Comparison of ENCODE assay signal across 15 cellular contexts in genomic region chr3:29441020-29441324, GRCh38.
DNase-seq lines count a peak whose midpoint lies in the region; ATAC-seq and TF ChIP-seq lines count a peak whose summit lies in the region.
"Had no signal": no experiment of that assay in that cellular context is flagged by ENCODE, and none has a peak within 500 bp of the region (broad histone marks: within the 10 kb centered on the region; RNA-seq: fewer than 3 reads in every experiment).

No MANE protein-coding gene starts in this region.

- H3K9ac ChIP-seq in ES-I3 (ENCODE audit: low read depth, low read length) = peak overlapping the region; percentile 17; the same call in 1 of the 2 replicates
- no peak overlapping the region for H3K9ac ChIP-seq in Loucy (ENCODE audit: low read depth, low read length, poor library complexity, severe bottlenecking)
- H3K9ac ChIP-seq in iPS-20b (ENCODE audit: low read depth, low read length) = no peak overlapping the region; the same call in 1 of the 2 replicates
- no peak overlapping the region for H3K9ac ChIP-seq in trophoblast cell (ENCODE audit: low read length)
- H3K9ac ChIP-seq: GM23248 had no signal

- H3K79me2 ChIP-seq in Loucy (ENCODE audit: insufficient read depth, low read length) = no peaks in the 10 kb centered on the region
- no peaks in the 10 kb centered on the region for H3K79me2 ChIP-seq in trophoblast cell (ENCODE audit: control insufficient read depth, insufficient read depth, low read length, poor library complexity)

- H3K4me3 ChIP-seq in Loucy (ENCODE audit: low read length, poor library complexity, severe bottlenecking) (peak overlapping the region; percentile 37), iPS-20b (ENCODE audit: low read length) (peak overlapping the region; percentile 51), trophoblast cell (ENCODE audit: low read depth, low read length) (no peak overlapping the region)
- H3K4me3 ChIP-seq: GM23248 had no signal

- H3K27me3 ChIP-seq in Loucy (ENCODE audit: insufficient read depth, low read length, poor library complexity, severe bottlenecking) (no peaks in the 10 kb centered on the region), iPS-20b (ENCODE audit: insufficient read depth, low read length) (no peaks in the 10 kb centered on the region), trophoblast cell (ENCODE audit: insufficient read depth, low read length) (no peaks in the 10 kb centered on the region)

- no peaks in the 10 kb centered on the region for H3K9me3 ChIP-seq in ES-I3 (ENCODE audit: control insufficient read depth, insufficient read depth, low read length)
- no peaks in the 10 kb centered on the region for H3K9me3 ChIP-seq in Loucy (ENCODE audit: insufficient read depth, low read depth, low read length)
- H3K9me3 ChIP-seq in iPS-20b (ENCODE audit: insufficient read depth, low read depth, low read length) = no peaks in the 10 kb centered on the region
- H3K9me3 ChIP-seq in trophoblast cell (ENCODE audit: insufficient read depth, low read depth, low read length) = no peaks in the 10 kb centered on the region

- no peak overlapping the region for H3K14ac ChIP-seq in trophoblast cell (ENCODE audit: low read length)

- WGBS in trophoblast cell (ENCODE audit: extremely low coverage, insufficient coverage, insufficient read length) = no CpG with 5 or more reads among the region's 3 CpGs

- H3K27ac ChIP-seq in iPS-20b (ENCODE audit: low read length) (no peak overlapping the region), trophoblast cell (ENCODE audit: low read depth, low read length) (peak overlapping the region; percentile 64)
- H3K27ac ChIP-seq: GM23248 had no signal

- no peaks in the 10 kb centered on the region for H3K9me2 ChIP-seq in Loucy (replicated peaks; ENCODE audit: low read depth, low read length)

- H3K4ac ChIP-seq in trophoblast cell (ENCODE audit: low read depth, low read length) = no peak overlapping the region

- H2AK5ac ChIP-seq in trophoblast cell (ENCODE audit: low read length) = no peak overlapping the region

- no peaks in the 10 kb centered on the region for H3F3A ChIP-seq in Loucy (ENCODE audit: low read depth)

- H2AFZ ChIP-seq in Loucy (ENCODE audit: low read length) (no peak overlapping the region; the same call in 1 of the 2 replicates), trophoblast cell (ENCODE audit: insufficient read depth, low read length, poor library complexity) (no peak overlapping the region)
- H2AFZ ChIP-seq: GM23248 had no signal

- H2BK5ac ChIP-seq in trophoblast cell (ENCODE audit: low read depth, low read length, poor library complexity) = no peak overlapping the region

- H4K91ac ChIP-seq in trophoblast cell (ENCODE audit: low read depth, low read length) = no peak overlapping the region

- H3K18ac ChIP-seq in trophoblast cell (ENCODE audit: low read length) = no peak overlapping the region

- H3K4me2 ChIP-seq in Loucy (ENCODE audit: low read depth, low read length, poor library complexity, severe bottlenecking) (peak overlapping the region; percentile 51), trophoblast cell (ENCODE audit: low read length) (no peak overlapping the region)

- no peak overlapping the region for H3K23ac ChIP-seq in trophoblast cell (ENCODE audit: low read length)

- no peak for ATAC-seq in HG03108 (IDR thresholded peaks at IDR 0.05; ENCODE audit: unreplicated experiment)
- ATAC-seq: stimulated activated effector memory CD8-positive, alpha-beta T cell treated with anti-CD3 and anti-CD28 coated beads, Interleukin-12 subunit alpha, Interleukin-12 subunit beta, amount 100 ng/mL, for 72 hours had no signal

- H4K20me1 ChIP-seq in Loucy (ENCODE audit: insufficient read depth, low read length, poor library complexity, severe bottlenecking) = no peaks in the 10 kb centered on the region

- H3K79me1 ChIP-seq in trophoblast cell (ENCODE audit: low read length) = no peaks in the 10 kb centered on the region

- peaks cover 15% of the 10 kb centered on the region for H3K4me1 ChIP-seq in ES-I3 (ENCODE audit: insufficient read depth, low read length)
- no peaks in the 10 kb centered on the region for H3K4me1 ChIP-seq in Loucy (ENCODE audit: insufficient read depth, low read length, poor library complexity, severe bottlenecking)
- peaks cover 18% of the 10 kb centered on the region; the same call in 1 of the 2 replicates for H3K4me1 ChIP-seq in iPS-20b (ENCODE audit: insufficient read depth, low read length)
- H3K4me1 ChIP-seq in trophoblast cell (ENCODE audit: control insufficient read depth in 1 of 2, insufficient read depth in 2 of 2, low read length in 2 of 2) = peaks cover 0 to 1% of the 10 kb centered on the region in 2 experiments

- H2BK12ac ChIP-seq in trophoblast cell (ENCODE audit: low read length) = no peak overlapping the region

- no peak for TF ChIP-seq CTCF in Loucy (conservative IDR thresholded peaks at IDR 0.05; ENCODE audit: low read length)

- H3K36me3 ChIP-seq in ES-I3 (ENCODE audit: insufficient read depth, low read length) (no peaks in the 10 kb centered on the region), Loucy (ENCODE audit: insufficient read depth, low read length) (no peaks in the 10 kb centered on the region), iPS-20b (ENCODE audit: insufficient read depth, low read depth, low read length) (no peaks in the 10 kb centered on the region), trophoblast cell (ENCODE audit: control insufficient read depth in 1 of 2, insufficient read depth in 2 of 2, low read length in 2 of 2) (no peaks in the 10 kb centered on the region)

- H4K8ac ChIP-seq in trophoblast cell (ENCODE audit: low read depth, low read length) = no peak overlapping the region

- DNase-seq in trophoblast cell = peak in 1 of 2 donors; percentile 27
- DNase-seq in stimulated activated CD4-positive, alpha-beta T cell treated with anti-CD3 and anti-CD28 coated beads, Interleukin-12 subunit alpha, Interleukin-12 subunit beta, amount 100 ng/mL, for 4 hours = no peak
- no peak for DNase-seq in UCSD-AML1 (lab: John Stamatoyannopoulos, UW; ENCODE audit: unreplicated experiment)
- DNase-seq in OCI-M1 (lab: John Stamatoyannopoulos, UW) = no peak
- DNase-seq: activated CD8-positive, alpha-beta memory T cell treated with anti-CD3 and anti-CD28 coated beads for 24 hours; activated gamma-delta T cell treated with Interleukin-2 at 50 U/mL for 16 hours; GM23248; Kasumi-1; midbrain; stimulated activated CD4-positive, alpha-beta T cell treated with anti-CD3 and anti-CD28 coated beads, Interleukin-4, amount 100 ng/mL, for 24 hours had no signal

- no peak overlapping the region for H4K12ac ChIP-seq in trophoblast cell (ENCODE audit: low read depth, low read length)

- no peak overlapping the region for H2BK120ac ChIP-seq in trophoblast cell (ENCODE audit: insufficient read depth, low read length, poor library complexity)
